In the genomic region with DNA sequence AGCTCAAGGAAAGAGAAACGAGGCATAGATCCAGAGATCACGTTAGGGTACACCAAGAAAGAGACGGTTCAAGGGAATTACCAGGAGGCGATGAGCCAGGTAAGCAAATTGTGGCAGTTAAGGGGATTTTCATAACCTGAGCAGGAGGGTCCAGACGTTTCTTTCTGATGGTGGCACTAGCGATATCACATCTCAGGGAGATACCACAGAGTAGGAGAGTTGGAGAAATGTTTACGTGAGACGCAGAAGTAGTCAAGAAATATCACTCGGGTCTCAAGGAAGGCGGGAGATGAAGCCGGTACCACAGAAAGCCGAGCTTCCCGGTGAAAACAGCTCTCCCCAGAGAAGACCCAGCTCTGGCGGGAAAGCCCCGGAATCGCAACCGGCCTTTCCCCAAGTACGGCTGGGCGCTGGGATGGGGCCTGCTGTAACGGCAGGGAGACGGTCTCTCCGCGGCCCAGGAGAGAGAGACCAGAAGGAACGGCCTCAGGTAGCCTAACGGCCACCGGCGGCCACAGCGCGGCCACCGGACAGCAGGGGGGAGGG, we compare ENCODE assay signal across 1 cellular context.
TF ChIP-seq lines count a peak whose summit lies in the region.

No MANE protein-coding gene starts in this region.

TF ChIP-seq in K562, 482 proteins besides CTCF, POLR2A, EP300 and RAD21 (continued from another document and continues in another):
- TF ChIP-seq SIN3A (IDR thresholded peaks at IDR 0.05; ENCODE audit: borderline replicate concordance in 2 of 2, control insufficient read depth in 1 of 2, low read depth in 2 of 2, low read length in 2 of 2) (peak; percentile 26 to 44; a peak in 2 of 4 replicates), ZNF282 (CRISPR knock-in tag; IDR thresholded peaks at IDR 0.05) (no peak), RHOXF2B (CRISPR knock-in tag; conservative IDR thresholded peaks at IDR 0.05) (no peak), BRD9 (IDR thresholded peaks at IDR 0.05; ENCODE audit: low read depth, partially characterized antibody) (no peak), FOXA1 (IDR thresholded peaks at IDR 0.05; ENCODE audit: borderline replicate concordance) (no peak), NR1H2 (CRISPR knock-in tag; IDR thresholded peaks at IDR 0.05) (peak; percentile 28; the same call in 1 of the 2 replicates), MEIS2 (IDR thresholded peaks at IDR 0.05; ENCODE audit: partially characterized antibody) (no peak), ZNF224 (CRISPR knock-in tag; IDR thresholded peaks at IDR 0.05) (no peak), MBD2 (IDR thresholded peaks at IDR 0.05; ENCODE audit: borderline replicate concordance, low read depth) (no peak), SMARCA4 (IDR thresholded peaks at IDR 0.05) (peak; percentile 48; the same call in 1 of the 2 replicates), ZNF134 (CRISPR knock-in tag; conservative IDR thresholded peaks at IDR 0.05) (no peak), ZNF143 (CRISPR knock-in tag; IDR thresholded peaks at IDR 0.05) (0 out of 2 replicates have a peak, but pooled peaks have one; percentile 11), PHTF2 (CRISPR knock-in tag; IDR thresholded peaks at IDR 0.05) (0 out of 2 replicates have a peak, but pooled peaks have one; percentile 36), CCAR2 (IDR thresholded peaks at IDR 0.05; ENCODE audit: low read depth, low read length) (no peak), NCOA6 (IDR thresholded peaks at IDR 0.05) (peak; percentile 31; the same call in 1 of the 2 replicates), ZNF146 (CRISPR knock-in tag; IDR thresholded peaks at IDR 0.05; ENCODE audit: unreplicated experiment) (no peak), CBFB (CRISPR knock-in tag; IDR thresholded peaks at IDR 0.05) (no peak), TRIM28 (IDR thresholded peaks at IDR 0.05) (no peak), ELF2 (CRISPR knock-in tag; IDR thresholded peaks at IDR 0.05) (no peak), SREBF1 (IDR thresholded peaks at IDR 0.05; ENCODE audit: borderline replicate concordance, low read depth, low read length) (no peak), MEF2A (IDR thresholded peaks at IDR 0.05; ENCODE audit: control insufficient read depth, low read depth, low read length) (no peak), ZNF23 (CRISPR knock-in tag; IDR thresholded peaks at IDR 0.05) (no peak), MYNN (IDR thresholded peaks at IDR 0.05) (no peak), MYNN (CRISPR knock-in tag; IDR thresholded peaks at IDR 0.05) (no peak), PHF21A (IDR thresholded peaks at IDR 0.05; ENCODE audit: borderline replicate concordance, low read depth) (no peak), PTRF (tag; IDR thresholded peaks at IDR 0.05) (no peak), CBFA2T2 (conservative IDR thresholded peaks at IDR 0.05) (no peak), ZNF695 (CRISPR knock-in tag; IDR thresholded peaks at IDR 0.05) (no peak), PHF8 (IDR thresholded peaks at IDR 0.05; ENCODE audit: borderline replicate concordance, low read length) (no peak; the same call in 1 of the 2 replicates), SRSF9 (IDR thresholded peaks at IDR 0.05; ENCODE audit: borderline replicate concordance, low read depth, low read length) (no peak), DPF2 (IDR thresholded peaks at IDR 0.05) (0 out of 2 replicates have a peak, but pooled peaks have one; percentile 3), KHSRP (IDR thresholded peaks at IDR 0.05) (no peak), PTBP1 (IDR thresholded peaks at IDR 0.05; ENCODE audit: low read depth, low read length) (no peak), YBX1 (IDR thresholded peaks at IDR 0.05) (no peak), HCFC1 (IDR thresholded peaks at IDR 0.05; ENCODE audit: low read depth, low read length) (no peak), GATAD2A (IDR thresholded peaks at IDR 0.05) (no peak), KLF16 (IDR thresholded peaks at IDR 0.05) (no peak), EP400 (IDR thresholded peaks at IDR 0.05) (no peak), TEAD2 (tag; IDR thresholded peaks at IDR 0.05) (no peak), CBX8 (IDR thresholded peaks at IDR 0.05; ENCODE audit: borderline replicate concordance, extremely low read depth, low read depth, low read length, poor library complexity, severe bottlenecking) (no peak), ARID2 (IDR thresholded peaks at IDR 0.05) (0 out of 2 replicates have a peak, but pooled peaks have one; percentile 34), CBX2 (IDR thresholded peaks at IDR 0.05; ENCODE audit: insufficient read depth, low read length, poor library complexity, severe bottlenecking) (no peak), SP1 (CRISPR knock-in tag; IDR thresholded peaks at IDR 0.05) (no peak), SMAD1 (IDR thresholded peaks at IDR 0.05; ENCODE audit: low read depth, low read length, partially characterized antibody) (peak; percentile 21), ZFP36 (IDR thresholded peaks at IDR 0.05; ENCODE audit: low read depth, low read length, partially characterized antibody) (no peak), ASH1L (IDR thresholded peaks at IDR 0.05; ENCODE audit: borderline replicate concordance, low read depth, partially characterized antibody) (peak; percentile 22), ERF (CRISPR knock-in tag; IDR thresholded peaks at IDR 0.05) (0 out of 2 replicates have a peak, but pooled peaks have one; percentile 6), MAZ (CRISPR knock-in tag; conservative IDR thresholded peaks at IDR 0.05 in 1 of 2, IDR thresholded peaks at IDR 0.05 in 1 of 2) (no peak), HDAC2 (IDR thresholded peaks at IDR 0.05) (no peak), HDAC1 (IDR thresholded peaks at IDR 0.05) (0 out of 4 replicates have a peak, but pooled peaks of 1 of the 2 experiments have one; percentile 16), SMAD3 (CRISPR knock-in tag; conservative IDR thresholded peaks at IDR 0.05) (no peak), ZNF589 (CRISPR knock-in tag; IDR thresholded peaks at IDR 0.05; ENCODE audit: low read depth) (no peak)
- TF ChIP-seq, protein P1, sequence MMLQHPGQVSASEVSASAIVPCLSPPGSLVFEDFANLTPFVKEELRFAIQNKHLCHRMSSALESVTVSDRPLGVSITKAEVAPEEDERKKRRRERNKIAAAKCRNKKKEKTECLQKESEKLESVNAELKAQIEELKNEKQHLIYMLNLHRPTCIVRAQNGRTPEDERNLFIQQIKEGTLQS (IDR thresholded peaks at IDR 0.05) = no peak
- TF ChIP-seq, protein P1 (CRISPR knock-in tag; conservative IDR thresholded peaks at IDR 0.05) = no peak
- TF ChIP-seq, protein P2, sequence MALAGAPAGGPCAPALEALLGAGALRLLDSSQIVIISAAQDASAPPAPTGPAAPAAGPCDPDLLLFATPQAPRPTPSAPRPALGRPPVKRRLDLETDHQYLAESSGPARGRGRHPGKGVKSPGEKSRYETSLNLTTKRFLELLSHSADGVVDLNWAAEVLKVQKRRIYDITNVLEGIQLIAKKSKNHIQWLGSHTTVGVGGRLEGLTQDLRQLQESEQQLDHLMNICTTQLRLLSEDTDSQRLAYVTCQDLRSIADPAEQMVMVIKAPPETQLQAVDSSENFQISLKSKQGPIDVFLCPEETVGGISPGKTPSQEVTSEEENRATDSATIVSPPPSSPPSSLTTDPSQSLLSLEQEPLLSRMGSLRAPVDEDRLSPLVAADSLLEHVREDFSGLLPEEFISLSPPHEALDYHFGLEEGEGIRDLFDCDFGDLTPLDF (CRISPR knock-in tag; IDR thresholded peaks at IDR 0.05) = no peak
- TF ChIP-seq, protein P3, sequence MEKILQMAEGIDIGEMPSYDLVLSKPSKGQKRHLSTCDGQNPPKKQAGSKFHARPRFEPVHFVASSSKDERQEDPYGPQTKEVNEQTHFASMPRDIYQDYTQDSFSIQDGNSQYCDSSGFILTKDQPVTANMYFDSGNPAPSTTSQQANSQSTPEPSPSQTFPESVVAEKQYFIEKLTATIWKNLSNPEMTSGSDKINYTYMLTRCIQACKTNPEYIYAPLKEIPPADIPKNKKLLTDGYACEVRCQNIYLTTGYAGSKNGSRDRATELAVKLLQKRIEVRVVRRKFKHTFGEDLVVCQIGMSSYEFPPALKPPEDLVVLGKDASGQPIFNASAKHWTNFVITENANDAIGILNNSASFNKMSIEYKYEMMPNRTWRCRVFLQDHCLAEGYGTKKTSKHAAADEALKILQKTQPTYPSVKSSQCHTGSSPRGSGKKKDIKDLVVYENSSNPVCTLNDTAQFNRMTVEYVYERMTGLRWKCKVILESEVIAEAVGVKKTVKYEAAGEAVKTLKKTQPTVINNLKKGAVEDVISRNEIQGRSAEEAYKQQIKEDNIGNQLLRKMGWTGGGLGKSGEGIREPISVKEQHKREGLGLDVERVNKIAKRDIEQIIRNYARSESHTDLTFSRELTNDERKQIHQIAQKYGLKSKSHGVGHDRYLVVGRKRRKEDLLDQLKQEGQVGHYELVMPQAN (IDR thresholded peaks at IDR 0.05; ENCODE audit: borderline replicate concordance) = no peak
- TF ChIP-seq, protein P4, sequence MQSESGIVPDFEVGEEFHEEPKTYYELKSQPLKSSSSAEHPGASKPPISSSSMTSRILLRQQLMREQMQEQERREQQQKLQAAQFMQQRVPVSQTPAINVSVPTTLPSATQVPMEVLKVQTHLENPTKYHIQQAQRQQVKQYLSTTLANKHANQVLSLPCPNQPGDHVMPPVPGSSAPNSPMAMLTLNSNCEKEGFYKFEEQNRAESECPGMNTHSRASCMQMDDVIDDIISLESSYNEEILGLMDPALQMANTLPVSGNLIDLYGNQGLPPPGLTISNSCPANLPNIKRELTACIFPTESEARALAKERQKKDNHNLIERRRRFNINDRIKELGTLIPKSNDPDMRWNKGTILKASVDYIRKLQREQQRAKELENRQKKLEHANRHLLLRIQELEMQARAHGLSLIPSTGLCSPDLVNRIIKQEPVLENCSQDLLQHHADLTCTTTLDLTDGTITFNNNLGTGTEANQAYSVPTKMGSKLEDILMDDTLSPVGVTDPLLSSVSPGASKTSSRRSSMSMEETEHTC (IDR thresholded peaks at IDR 0.05) = no peak
- TF ChIP-seq, protein P5, sequence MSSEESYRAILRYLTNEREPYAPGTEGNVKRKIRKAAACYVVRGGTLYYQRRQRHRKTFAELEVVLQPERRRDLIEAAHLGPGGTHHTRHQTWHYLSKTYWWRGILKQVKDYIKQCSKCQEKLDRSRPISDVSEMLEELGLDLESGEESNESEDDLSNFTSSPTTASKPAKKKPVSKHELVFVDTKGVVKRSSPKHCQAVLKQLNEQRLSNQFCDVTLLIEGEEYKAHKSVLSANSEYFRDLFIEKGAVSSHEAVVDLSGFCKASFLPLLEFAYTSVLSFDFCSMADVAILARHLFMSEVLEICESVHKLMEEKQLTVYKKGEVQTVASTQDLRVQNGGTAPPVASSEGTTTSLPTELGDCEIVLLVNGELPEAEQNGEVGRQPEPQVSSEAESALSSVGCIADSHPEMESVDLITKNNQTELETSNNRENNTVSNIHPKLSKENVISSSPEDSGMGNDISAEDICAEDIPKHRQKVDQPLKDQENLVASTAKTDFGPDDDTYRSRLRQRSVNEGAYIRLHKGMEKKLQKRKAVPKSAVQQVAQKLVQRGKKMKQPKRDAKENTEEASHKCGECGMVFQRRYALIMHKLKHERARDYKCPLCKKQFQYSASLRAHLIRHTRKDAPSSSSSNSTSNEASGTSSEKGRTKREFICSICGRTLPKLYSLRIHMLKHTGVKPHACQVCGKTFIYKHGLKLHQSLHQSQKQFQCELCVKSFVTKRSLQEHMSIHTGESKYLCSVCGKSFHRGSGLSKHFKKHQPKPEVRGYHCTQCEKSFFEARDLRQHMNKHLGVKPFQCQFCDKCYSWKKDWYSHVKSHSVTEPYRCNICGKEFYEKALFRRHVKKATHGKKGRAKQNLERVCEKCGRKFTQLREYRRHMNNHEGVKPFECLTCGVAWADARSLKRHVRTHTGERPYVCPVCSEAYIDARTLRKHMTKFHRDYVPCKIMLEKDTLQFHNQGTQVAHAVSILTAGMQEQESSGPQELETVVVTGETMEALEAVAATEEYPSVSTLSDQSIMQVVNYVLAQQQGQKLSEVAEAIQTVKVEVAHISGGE (CRISPR knock-in tag; IDR thresholded peaks at IDR 0.05) = 0 out of 6 replicates have a peak, but pooled peaks of 1 of the 3 experiments have one; percentile 3
- TF ChIP-seq, protein P6, sequence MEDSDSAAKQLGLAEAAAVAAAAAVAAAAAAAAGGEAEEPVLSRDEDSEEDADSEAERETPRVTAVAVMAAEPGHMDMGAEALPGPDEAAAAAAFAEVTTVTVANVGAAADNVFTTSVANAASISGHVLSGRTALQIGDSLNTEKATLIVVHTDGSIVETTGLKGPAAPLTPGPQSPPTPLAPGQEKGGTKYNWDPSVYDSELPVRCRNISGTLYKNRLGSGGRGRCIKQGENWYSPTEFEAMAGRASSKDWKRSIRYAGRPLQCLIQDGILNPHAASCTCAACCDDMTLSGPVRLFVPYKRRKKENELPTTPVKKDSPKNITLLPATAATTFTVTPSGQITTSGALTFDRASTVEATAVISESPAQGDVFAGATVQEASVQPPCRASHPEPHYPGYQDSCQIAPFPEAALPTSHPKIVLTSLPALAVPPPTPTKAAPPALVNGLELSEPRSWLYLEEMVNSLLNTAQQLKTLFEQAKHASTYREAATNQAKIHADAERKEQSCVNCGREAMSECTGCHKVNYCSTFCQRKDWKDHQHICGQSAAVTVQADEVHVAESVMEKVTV (CRISPR knock-in tag; IDR thresholded peaks at IDR 0.05) = no peak
- TF ChIP-seq, protein P7, sequence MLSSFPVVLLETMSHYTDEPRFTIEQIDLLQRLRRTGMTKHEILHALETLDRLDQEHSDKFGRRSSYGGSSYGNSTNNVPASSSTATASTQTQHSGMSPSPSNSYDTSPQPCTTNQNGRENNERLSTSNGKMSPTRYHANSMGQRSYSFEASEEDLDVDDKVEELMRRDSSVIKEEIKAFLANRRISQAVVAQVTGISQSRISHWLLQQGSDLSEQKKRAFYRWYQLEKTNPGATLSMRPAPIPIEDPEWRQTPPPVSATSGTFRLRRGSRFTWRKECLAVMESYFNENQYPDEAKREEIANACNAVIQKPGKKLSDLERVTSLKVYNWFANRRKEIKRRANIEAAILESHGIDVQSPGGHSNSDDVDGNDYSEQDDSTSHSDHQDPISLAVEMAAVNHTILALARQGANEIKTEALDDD (IDR thresholded peaks at IDR 0.05) = peak; percentile 30; the same call in 1 of the 2 replicates
- TF ChIP-seq, protein P8, sequence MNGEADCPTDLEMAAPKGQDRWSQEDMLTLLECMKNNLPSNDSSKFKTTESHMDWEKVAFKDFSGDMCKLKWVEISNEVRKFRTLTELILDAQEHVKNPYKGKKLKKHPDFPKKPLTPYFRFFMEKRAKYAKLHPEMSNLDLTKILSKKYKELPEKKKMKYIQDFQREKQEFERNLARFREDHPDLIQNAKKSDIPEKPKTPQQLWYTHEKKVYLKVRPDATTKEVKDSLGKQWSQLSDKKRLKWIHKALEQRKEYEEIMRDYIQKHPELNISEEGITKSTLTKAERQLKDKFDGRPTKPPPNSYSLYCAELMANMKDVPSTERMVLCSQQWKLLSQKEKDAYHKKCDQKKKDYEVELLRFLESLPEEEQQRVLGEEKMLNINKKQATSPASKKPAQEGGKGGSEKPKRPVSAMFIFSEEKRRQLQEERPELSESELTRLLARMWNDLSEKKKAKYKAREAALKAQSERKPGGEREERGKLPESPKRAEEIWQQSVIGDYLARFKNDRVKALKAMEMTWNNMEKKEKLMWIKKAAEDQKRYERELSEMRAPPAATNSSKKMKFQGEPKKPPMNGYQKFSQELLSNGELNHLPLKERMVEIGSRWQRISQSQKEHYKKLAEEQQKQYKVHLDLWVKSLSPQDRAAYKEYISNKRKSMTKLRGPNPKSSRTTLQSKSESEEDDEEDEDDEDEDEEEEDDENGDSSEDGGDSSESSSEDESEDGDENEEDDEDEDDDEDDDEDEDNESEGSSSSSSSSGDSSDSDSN (IDR thresholded peaks at IDR 0.05; ENCODE audit: borderline replicate concordance in 1 of 2, low read depth in 2 of 2, low read length in 2 of 2) = 0 out of 4 replicates have a peak, but pooled peaks of 1 of the 2 experiments have one; percentile 15
